Comparison of ENCODE assay signal across 16 cellular contexts in the genomic region with DNA sequence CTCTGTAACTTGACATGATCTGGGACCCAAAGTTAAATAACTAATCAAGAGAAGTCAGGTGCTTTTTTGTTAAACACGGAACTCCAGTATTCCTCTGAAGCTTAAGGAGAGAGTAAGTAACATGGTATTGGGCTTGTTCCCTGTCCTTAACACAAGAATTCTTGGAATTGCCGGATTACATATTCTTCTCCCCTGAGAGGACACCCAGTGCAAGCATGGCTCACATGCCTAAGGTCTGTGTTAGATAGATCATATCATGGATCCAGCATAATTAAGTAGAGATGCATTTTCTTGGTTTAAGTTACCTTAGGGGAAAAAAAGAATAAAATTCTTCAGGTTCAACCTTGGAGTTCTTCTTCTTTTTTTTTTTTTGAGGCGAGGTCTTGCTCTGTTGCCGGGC.
"Had no signal": no experiment of that assay in that cellular context is flagged by ENCODE, and none has a peak within 500 bp of the region (broad histone marks: within the 10 kb centered on the region; RNA-seq: fewer than 3 reads in every experiment).

No MANE protein-coding gene starts in this region.

- H3K36me3 ChIP-seq: breast epithelium, left ventricle myocardium inferior, ovary had no signal

- H3K4me1 ChIP-seq: breast epithelium had no signal

- H3K9ac ChIP-seq: SK-N-SH had no signal

- H3K4me3 Mint-ChIP-seq: activated naive CD8-positive, alpha-beta T cell treated with anti-CD3 and anti-CD28 coated beads, Interleukin-2, amount 10 ng/mL, durations not matched to agents 7 days and 5 days; neural crest cell; stimulated activated effector memory CD8-positive, alpha-beta T cell treated with anti-CD3 and anti-CD28 coated beads, Interleukin-12 subunit alpha, Interleukin-12 subunit beta, amount 100 ng/mL, for 72 hours; type B pancreatic cell had no signal

- H3K27me3 ChIP-seq: breast epithelium, ovary had no signal

- H3K36me3 Mint-ChIP-seq: activated naive CD8-positive, alpha-beta T cell treated with anti-CD3 and anti-CD28 coated beads, Interleukin-2, amount 10 ng/mL, durations not matched to agents 7 days and 5 days had no signal

- H3K27me3 Mint-ChIP-seq: type B pancreatic cell had no signal

- H3K9me3 ChIP-seq: breast epithelium, left ventricle myocardium inferior, ovary, SK-N-SH had no signal

- H3K9me3 Mint-ChIP-seq: activated naive CD8-positive, alpha-beta T cell treated with anti-CD3 and anti-CD28 coated beads, Interleukin-2, amount 10 ng/mL, durations not matched to agents 7 days and 5 days; neural crest cell; stimulated activated effector memory CD8-positive, alpha-beta T cell treated with anti-CD3 and anti-CD28 coated beads, Interleukin-12 subunit alpha, Interleukin-12 subunit beta, amount 100 ng/mL, for 72 hours; type B pancreatic cell had no signal

- H3K27ac ChIP-seq: breast epithelium, ovary had no signal

- DNase-seq: activated CD4-positive, CD25-positive, alpha-beta regulatory T cell treated with anti-CD3 and anti-CD28 coated beads, Interleukin-2, amount 50 U/mL, for 72 hours; activated naive CD4-positive, alpha-beta T cell; activated naive CD8-positive, alpha-beta T cell treated with anti-CD3 and anti-CD28 coated beads, Interleukin-2, amount 10 ng/mL, durations not matched to agents 7 days and 5 days; anterior cingulate cortex; erythroblast; hypothalamus; left ventricle myocardium inferior; mesendoderm; ovary; SK-N-SH; T-helper 1 cell; T1000 had no signal

- H3K4me3 ChIP-seq: breast epithelium, left ventricle myocardium inferior, ovary had no signal

- ATAC-seq: stimulated activated effector memory CD8-positive, alpha-beta T cell treated with anti-CD3 and anti-CD28 coated beads, Interleukin-12 subunit alpha, Interleukin-12 subunit beta, amount 100 ng/mL, for 72 hours had no signal

- H3K27ac Mint-ChIP-seq: activated naive CD8-positive, alpha-beta T cell treated with anti-CD3 and anti-CD28 coated beads, Interleukin-2, amount 10 ng/mL, durations not matched to agents 7 days and 5 days; stimulated activated effector memory CD8-positive, alpha-beta T cell treated with anti-CD3 and anti-CD28 coated beads, Interleukin-12 subunit alpha, Interleukin-12 subunit beta, amount 100 ng/mL, for 72 hours; type B pancreatic cell had no signal
